1 cellular context compared by ENCODE assay signal in the genomic region with DNA sequence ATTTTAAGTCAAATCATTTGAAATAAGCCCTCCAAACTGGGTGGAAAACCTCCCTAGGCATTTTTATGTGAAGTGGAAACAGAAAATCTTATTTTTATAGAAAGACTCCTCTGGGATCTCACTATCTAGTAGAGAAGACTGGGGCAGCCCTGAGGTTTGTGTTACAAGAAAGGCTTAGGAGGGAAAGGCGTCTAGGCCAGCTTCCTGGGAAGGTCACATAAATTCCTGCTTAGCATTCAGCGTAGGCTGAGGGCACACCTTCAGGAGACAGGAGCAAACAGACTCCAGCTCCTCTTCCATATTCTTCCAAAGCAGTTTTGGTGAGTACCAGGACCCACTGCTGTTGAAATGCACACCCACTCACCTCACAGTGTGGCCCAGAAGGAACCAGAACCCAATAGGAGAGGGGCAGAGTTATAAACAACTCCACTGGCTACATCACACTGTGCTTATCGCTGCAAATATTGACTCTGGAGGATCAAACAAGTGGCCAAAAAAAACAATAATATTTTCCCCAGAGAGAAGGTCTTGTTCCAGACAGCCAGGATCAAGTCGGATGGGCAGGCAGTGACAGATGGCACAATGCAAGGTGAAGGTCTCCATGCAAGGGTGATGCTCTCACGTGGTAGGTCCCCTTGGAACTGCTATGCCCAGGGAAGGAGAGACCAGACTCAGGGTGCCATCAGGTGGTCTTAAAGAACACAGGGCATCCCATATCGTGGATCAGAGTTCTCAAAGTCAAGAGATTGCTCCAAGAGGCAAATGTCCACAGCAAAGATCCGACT.
TF ChIP-seq lines count a peak whose summit lies in the region.

No MANE protein-coding gene starts in this region.

TF ChIP-seq in HepG2, 621 proteins besides CTCF, POLR2A, EP300 and RAD21 (continued from another document):
- TF ChIP-seq PAXIP1 (CRISPR knock-in tag; conservative IDR thresholded peaks at IDR 0.05) (peak; percentile 72), ZNF788 (CRISPR knock-in tag; IDR thresholded peaks at IDR 0.05; ENCODE audit: borderline replicate concordance) (peak; percentile 77; the same call in 1 of the 2 replicates), NR2F1 (CRISPR knock-in tag; IDR thresholded peaks at IDR 0.05) (no peak), FOXK1 (CRISPR knock-in tag; IDR thresholded peaks at IDR 0.05; ENCODE audit: borderline replicate concordance, low read depth) (peak; percentile 76; the same call in 1 of the 2 replicates), HNF1B (CRISPR knock-in tag; IDR thresholded peaks at IDR 0.05) (peak; percentile 81), POGZ (CRISPR knock-in tag; IDR thresholded peaks at IDR 0.05) (peak; percentile 63; the same call in 1 of the 2 replicates), ZNF572 (CRISPR knock-in tag; IDR thresholded peaks at IDR 0.05) (peak; percentile 80; the same call in 1 of the 2 replicates), ZNF335 (CRISPR knock-in tag; IDR thresholded peaks at IDR 0.05) (no peak), ZNF143 (CRISPR knock-in tag; IDR thresholded peaks at IDR 0.05) (no peak), ZNF501 (CRISPR knock-in tag; IDR thresholded peaks at IDR 0.05) (peak; percentile 56), LCORL (IDR thresholded peaks at IDR 0.05) (no peak), LCORL (CRISPR knock-in tag; IDR thresholded peaks at IDR 0.05) (peak; percentile 90)
- TF ChIP-seq, protein P1, sequence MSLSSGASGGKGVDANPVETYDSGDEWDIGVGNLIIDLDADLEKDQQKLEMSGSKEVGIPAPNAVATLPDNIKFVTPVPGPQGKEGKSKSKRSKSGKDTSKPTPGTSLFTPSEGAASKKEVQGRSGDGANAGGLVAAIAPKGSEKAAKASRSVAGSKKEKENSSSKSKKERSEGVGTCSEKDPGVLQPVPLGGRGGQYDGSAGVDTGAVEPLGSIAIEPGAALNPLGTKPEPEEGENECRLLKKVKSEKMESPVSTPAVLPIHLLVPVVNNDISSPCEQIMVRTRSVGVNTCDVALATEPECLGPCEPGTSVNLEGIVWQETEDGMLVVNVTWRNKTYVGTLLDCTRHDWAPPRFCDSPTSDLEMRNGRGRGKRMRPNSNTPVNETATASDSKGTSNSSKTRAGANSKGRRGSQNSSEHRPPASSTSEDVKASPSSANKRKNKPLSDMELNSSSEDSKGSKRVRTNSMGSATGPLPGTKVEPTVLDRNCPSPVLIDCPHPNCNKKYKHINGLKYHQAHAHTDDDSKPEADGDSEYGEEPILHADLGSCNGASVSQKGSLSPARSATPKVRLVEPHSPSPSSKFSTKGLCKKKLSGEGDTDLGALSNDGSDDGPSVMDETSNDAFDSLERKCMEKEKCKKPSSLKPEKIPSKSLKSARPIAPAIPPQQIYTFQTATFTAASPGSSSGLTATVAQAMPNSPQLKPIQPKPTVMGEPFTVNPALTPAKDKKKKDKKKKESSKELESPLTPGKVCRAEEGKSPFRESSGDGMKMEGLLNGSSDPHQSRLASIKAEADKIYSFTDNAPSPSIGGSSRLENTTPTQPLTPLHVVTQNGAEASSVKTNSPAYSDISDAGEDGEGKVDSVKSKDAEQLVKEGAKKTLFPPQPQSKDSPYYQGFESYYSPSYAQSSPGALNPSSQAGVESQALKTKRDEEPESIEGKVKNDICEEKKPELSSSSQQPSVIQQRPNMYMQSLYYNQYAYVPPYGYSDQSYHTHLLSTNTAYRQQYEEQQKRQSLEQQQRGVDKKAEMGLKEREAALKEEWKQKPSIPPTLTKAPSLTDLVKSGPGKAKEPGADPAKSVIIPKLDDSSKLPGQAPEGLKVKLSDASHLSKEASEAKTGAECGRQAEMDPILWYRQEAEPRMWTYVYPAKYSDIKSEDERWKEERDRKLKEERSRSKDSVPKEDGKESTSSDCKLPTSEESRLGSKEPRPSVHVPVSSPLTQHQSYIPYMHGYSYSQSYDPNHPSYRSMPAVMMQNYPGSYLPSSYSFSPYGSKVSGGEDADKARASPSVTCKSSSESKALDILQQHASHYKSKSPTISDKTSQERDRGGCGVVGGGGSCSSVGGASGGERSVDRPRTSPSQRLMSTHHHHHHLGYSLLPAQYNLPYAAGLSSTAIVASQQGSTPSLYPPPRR (CRISPR knock-in tag; IDR thresholded peaks at IDR 0.05; ENCODE audit: borderline replicate concordance): peak; percentile 70; the same call in 1 of the 2 replicates
